Comparison of ENCODE assay signal across 11 cellular contexts in genomic region chr7:127578036-127578684, GRCh38. TPM values are rescaled to one million over a fixed set of nuclear protein-coding genes. Genes with fewer than 3 reads are reported as not detected.
DNase-seq lines count a peak whose midpoint lies in the region; ATAC-seq and TF ChIP-seq lines count a peak whose summit lies in the region.
"Had no signal": no experiment of that assay in that cellular context is flagged by ENCODE, and none has a peak within 500 bp of the region (broad histone marks: within the 10 kb centered on the region; RNA-seq: fewer than 3 reads in every experiment).

No MANE protein-coding gene starts in this region.

- ATAC-seq in omental fat pad (ENCODE audit: low FRiP score) (no peak), GM18519 (IDR thresholded peaks at IDR 0.05; ENCODE audit: low FRiP score, unreplicated experiment) (no peak)

- peaks cover 40% of the 10 kb centered on the region for H3K36me3 Mint-ChIP-seq in activated T-helper 2 cell treated with anti-CD3 and anti-CD28 coated beads, Interferon-gamma antibody, Interleukin-2, Interleukin-4, amounts not matched to agents 10 μg/mL and 5 μg/mL and 100 μg/mL, durations not matched to agents 14 hours and 24 hours and 36 hours (ENCODE audit: low read depth)

- H3K9me3 Mint-ChIP-seq in activated T-helper 2 cell treated with anti-CD3 and anti-CD28 coated beads, Interferon-gamma antibody, Interleukin-2, Interleukin-4, amounts not matched to agents 10 μg/mL and 5 μg/mL and 100 μg/mL, durations not matched to agents 14 hours and 24 hours and 36 hours: no peaks in the 10 kb centered on the region

- in situ Hi-C loops in astrocyte of the spinal cord (cut with HindIII; ENCODE audit: low sequenced_read_pairs): no loop called here

- H3K4me1 Mint-ChIP-seq in activated T-helper 2 cell treated with anti-CD3 and anti-CD28 coated beads, Interferon-gamma antibody, Interleukin-2, Interleukin-4, amounts not matched to agents 10 μg/mL and 5 μg/mL and 100 μg/mL, durations not matched to agents 14 hours and 24 hours and 36 hours (ENCODE audit: low read depth): peaks cover 13% of the 10 kb centered on the region

- H3K27me3 Mint-ChIP-seq in activated T-helper 2 cell treated with anti-CD3 and anti-CD28 coated beads, Interferon-gamma antibody, Interleukin-2, Interleukin-4, amounts not matched to agents 10 μg/mL and 5 μg/mL and 100 μg/mL, durations not matched to agents 14 hours and 24 hours and 36 hours (ENCODE audit: low read depth): no peaks in the 10 kb centered on the region

- H3K27ac Mint-ChIP-seq in activated T-helper 2 cell treated with anti-CD3 and anti-CD28 coated beads, Interferon-gamma antibody, Interleukin-2, Interleukin-4, amounts not matched to agents 10 μg/mL and 5 μg/mL and 100 μg/mL, durations not matched to agents 14 hours and 24 hours and 36 hours: no peak overlapping the region

- TF ChIP-seq CTCF in LNCaP clone FGC (IDR thresholded peaks at IDR 0.05; ENCODE audit: control insufficient read depth, extremely low read depth, insufficient read depth) (peak; percentile 10; the same call in 1 of the 2 replicates), astrocyte of the spinal cord (IDR thresholded peaks at IDR 0.05; ENCODE audit: low read depth, low read length) (peak; percentile 28), omental fat pad (IDR thresholded peaks at IDR 0.05) (no peak)

- no peak overlapping the region for H3K4me3 Mint-ChIP-seq in activated T-helper 2 cell treated with anti-CD3 and anti-CD28 coated beads, Interferon-gamma antibody, Interleukin-2, Interleukin-4, amounts not matched to agents 10 μg/mL and 5 μg/mL and 100 μg/mL, durations not matched to agents 14 hours and 24 hours and 36 hours (ENCODE audit: low read depth)

- H3K4me3 ChIP-seq in LNCaP clone FGC (ENCODE audit: low read depth, low read length) (no peak overlapping the region), astrocyte of the spinal cord (ENCODE audit: low read depth, low read length) (no peak overlapping the region)

- peak; percentile 43 for DNase-seq in ELR (ENCODE audit: low read depth)
- DNase-seq in LNCaP clone FGC (ENCODE audit: low read depth): no peak
- peak; percentile 22 for DNase-seq in astrocyte of the spinal cord (ENCODE audit: low read depth, low spot score)
- peak; percentile 25 for DNase-seq in myocyte (ENCODE audit: low read depth)
- DNase-seq in COLO668 (lab: John Stamatoyannopoulos, UW; ENCODE audit: unreplicated experiment): no peak
- no peak for DNase-seq in omental fat pad (ENCODE audit: low spot score)
- no peak for DNase-seq in activated T-helper 2 cell treated with anti-CD3 and anti-CD28 coated beads, Interferon-gamma antibody, Interleukin-2, Interleukin-4, amounts not matched to agents 10 μg/mL and 5 μg/mL and 100 μg/mL, durations not matched to agents 14 hours and 24 hours and 36 hours (ENCODE audit: low spot score)
- DNase-seq: activated naive CD4-positive, alpha-beta T cell treated with Interleukin-2 at 50 U/mL for 16 hours; midbrain; NCI-H524 treated with DMSO at 0.1 percent for 48 hours had no signal

- intact Hi-C loops in activated T-helper 2 cell treated with anti-CD3 and anti-CD28 coated beads, Interferon-gamma antibody, Interleukin-2, Interleukin-4, amounts not matched to agents 10 μg/mL and 5 μg/mL and 100 μg/mL, durations not matched to agents 14 hours and 24 hours and 36 hours (cut with micrococcal nuclease): no loop called here

RNA-seq across cellular contexts. Expression of gene GCC1, which starts 7.2 kb away (rescaled TPM):
- total RNA-seq in myocyte (21.4 and 22.5 TPM in 2 replicates), omental fat pad (10 to 100 TPM; 15.0 to 19.5 (median 15.8) TPM)
- polyA plus RNA-seq in myocyte (2012): 21.0 TPM
- total RNA-seq in activated T-helper 2 cell treated with anti-CD3 and anti-CD28 coated beads, Interferon-gamma antibody, Interleukin-2, Interleukin-4, amounts not matched to agents 10 μg/mL and 5 μg/mL and 100 μg/mL, durations not matched to agents 14 hours and 24 hours and 36 hours: 14.4 and 15.1 TPM in 2 replicates

RNA-seq across cellular contexts. Expression of gene ARF5, which starts 10.1 kb away (rescaled TPM):
- 286 and 353 TPM in 2 replicates for total RNA-seq in myocyte
- 368 TPM for polyA plus RNA-seq in myocyte (2012)
- total RNA-seq in omental fat pad: 100 to 1,000 TPM; 116 to 159 (median 124) TPM
- total RNA-seq in activated T-helper 2 cell treated with anti-CD3 and anti-CD28 coated beads, Interferon-gamma antibody, Interleukin-2, Interleukin-4, amounts not matched to agents 10 μg/mL and 5 μg/mL and 100 μg/mL, durations not matched to agents 14 hours and 24 hours and 36 hours: 133 TPM in 2 replicates

RNA-seq across cellular contexts. Expression of gene FSCN3, which starts 15.4 kb away (rescaled TPM):
- total RNA-seq in myocyte (1.9 and 4.1 TPM in 2 replicates), omental fat pad (1 to 10 TPM; 1.2 to 3.6 (median 2.0) TPM)
- polyA plus RNA-seq in myocyte (2012): 0.40 TPM
- total RNA-seq in activated T-helper 2 cell treated with anti-CD3 and anti-CD28 coated beads, Interferon-gamma antibody, Interleukin-2, Interleukin-4, amounts not matched to agents 10 μg/mL and 5 μg/mL and 100 μg/mL, durations not matched to agents 14 hours and 24 hours and 36 hours: 0.99 and 1.4 TPM in 2 replicates

RNA-seq across cellular contexts. Expression of gene PAX4, which starts 39.8 kb away (rescaled TPM):
- total RNA-seq in myocyte (not detected in 2 replicates), omental fat pad (not detected)
- not detected for polyA plus RNA-seq in myocyte (2012)
- total RNA-seq in activated T-helper 2 cell treated with anti-CD3 and anti-CD28 coated beads, Interferon-gamma antibody, Interleukin-2, Interleukin-4, amounts not matched to agents 10 μg/mL and 5 μg/mL and 100 μg/mL, durations not matched to agents 14 hours and 24 hours and 36 hours: not detected in 2 replicates

Comparison
In these comparisons a context has a peak if more than half of its experiments do, and no peak if none do; other contexts are left out.
1. DNase-seq: peak in ELR (single experiment), astrocyte of the spinal cord (single experiment) and myocyte (single experiment); none in LNCaP clone FGC (single experiment), COLO668 (single experiment), omental fat pad (single experiment) and activated T-helper 2 cell treated with anti-CD3 and anti-CD28 coated beads, Interferon-gamma antibody, Interleukin-2, Interleukin-4, amounts not matched to agents 10 μg/mL and 5 μg/mL and 100 μg/mL, durations not matched to agents 14 hours and 24 hours and 36 hours (single experiment).
2. CTCF ChIP-seq: peak in LNCaP clone FGC (single experiment) and astrocyte of the spinal cord (single experiment); none in omental fat pad (0 of 3).